1 cellular context compared by ENCODE assay signal in genomic region chr6:12010635-12011275, GRCh38.
TF ChIP-seq lines count a peak whose summit lies in the region.

No MANE protein-coding gene starts in this region.

TF ChIP-seq in GM12878, 131 proteins besides CTCF, POLR2A, EP300 and RAD21 (continued from another document):
- TF ChIP-seq ZBTB4 (CRISPR knock-in tag; IDR thresholded peaks at IDR 0.05) (no peak), KDM1A (IDR thresholded peaks at IDR 0.05; ENCODE audit: borderline replicate concordance) (no peak), TCF3 (IDR thresholded peaks at IDR 0.05; ENCODE audit: borderline replicate concordance, insufficient read depth, low read depth, low read length) (no peak; the same call in 1 of the 2 replicates), BHLHE40 (IDR thresholded peaks at IDR 0.05; ENCODE audit: borderline replicate concordance in 1 of 2, low read depth in 2 of 2, low read length in 1 of 2) (no peak; a peak in 1 of 4 replicates)
TF ChIP-seq in GM12878: peak in this region for 58.
